20 cellular contexts compared by ENCODE assay signal in the genomic region with DNA sequence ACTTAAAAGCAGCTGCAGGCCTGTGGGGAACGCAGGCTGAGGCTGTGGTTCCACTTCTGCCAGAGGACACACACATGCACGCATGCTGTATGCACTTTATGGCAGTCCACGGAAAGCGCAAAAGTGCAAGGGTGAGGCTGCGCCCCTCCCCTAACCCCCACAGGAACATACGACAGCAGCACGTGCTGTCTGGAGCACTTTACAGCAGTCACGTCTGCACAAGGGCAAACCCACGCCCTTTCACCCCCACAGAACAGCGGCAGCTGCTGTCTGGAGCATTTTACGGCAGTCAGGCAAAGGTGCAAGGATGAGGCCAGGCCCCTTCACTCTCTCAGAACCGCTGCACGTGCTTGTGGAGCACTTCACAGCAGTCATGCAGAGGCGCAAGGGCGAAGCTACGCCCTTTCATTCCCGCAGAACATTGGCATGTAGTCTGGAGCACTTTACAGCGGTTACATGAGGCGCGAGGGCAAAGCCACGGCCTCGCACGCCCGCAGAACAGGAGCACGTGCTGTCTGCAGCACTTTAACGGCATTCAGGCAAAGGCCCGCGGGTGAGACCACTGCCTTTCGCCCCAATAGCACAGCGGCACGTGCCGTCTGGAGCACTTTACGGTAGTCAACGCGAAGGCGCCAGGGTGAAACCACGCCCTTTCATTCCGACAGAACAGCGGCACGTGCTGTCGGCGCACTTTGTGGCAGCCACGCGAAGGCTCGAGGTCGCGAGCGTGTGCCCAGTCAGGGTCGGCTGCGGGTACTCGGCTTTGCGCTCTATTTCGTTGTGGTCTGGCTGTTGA. TPM values are rescaled to one million over a fixed set of nuclear protein-coding genes. Genes with fewer than 3 reads are reported as not detected.
DNase-seq lines count a peak whose midpoint lies in the region; ATAC-seq, FAIRE-seq and TF ChIP-seq lines count a peak whose summit lies in the region.
"Had no signal": no experiment of that assay in that cellular context is flagged by ENCODE, and none has a peak within 500 bp of the region (broad histone marks: within the 10 kb centered on the region; RNA-seq: fewer than 3 reads in every experiment).

A gene (plus strand): TSS at position 688 of the 796 bp plus-strand sequence. CDS start 138 bp downstream, outside the sequence.

- intact Hi-C loops in GM12878 (cut with micrococcal nuclease; ENCODE audit: unreplicated experiment) = no loop called here
- intact Hi-C loops in kidney (cut with DNase I) = no loop called here
- intact Hi-C loops in Calu3 (cut with micrococcal nuclease; ENCODE audit: unreplicated experiment) = no loop called here

- H3K27me3 ChIP-seq in GM12878 (replicated peaks in 1 of 2; ENCODE audit: control insufficient read depth in 2 of 2, insufficient read depth in 2 of 2, low read length in 1 of 2) (no peaks in the 10 kb centered on the region), small intestine (ENCODE audit: control insufficient read depth in 2 of 2, insufficient read depth in 2 of 2, low read length in 2 of 2) (no peaks in the 10 kb centered on the region)

- H3K4me3 ChIP-seq in GM12878 = no peak within 1 kb of the TSS
- H3K4me3 ChIP-seq in kidney (ENCODE audit: low read length in 2 of 2) = peak within 1 kb of the TSS; percentile 17 to 34
- no peak within 1 kb of the TSS for H3K4me3 ChIP-seq in small intestine (ENCODE audit: low read depth in 1 of 2, low read length in 2 of 2)
- H3K4me3 ChIP-seq: BLaER1 treated with 17β-estradiol and CSF1 and Interleukin-3, amounts not matched to agents 10 nM and 100 nM; GM23248 had no signal

- 95% methylated on average over 52 of the region's 53 CpGs for WGBS in GM12878 (ENCODE audit: insufficient coverage, insufficient replicate concordance, low lambda C conversion rate, missing lambda C conversion rate)
- WGBS in small intestine, 3 donors = 78 to 87% (median 86%) methylated on average over 51 to 53 of the region's 53 CpGs

- RAD21 ChIA-PET in GM12878 (lab: Charles Lee; ENCODE audit: unreplicated experiment) = no interaction called here

- H3K27ac Mint-ChIP-seq in Calu3 (ENCODE audit: unreplicated experiment) = no peak within 1 kb of the TSS
- H3K27ac Mint-ChIP-seq: CD8-positive, alpha-beta T cell had no signal

- H3K4me3 Mint-ChIP-seq in Calu3 (ENCODE audit: low read depth, unreplicated experiment) = no peak within 1 kb of the TSS
- H3K4me3 Mint-ChIP-seq: CD8-positive, alpha-beta T cell had no signal

- no peak for TF ChIP-seq POLR2A in GM12878 (IDR thresholded peaks at IDR 0.05; ENCODE audit: low read depth, low read length)

- no peak for TF ChIP-seq EP300 in GM12878 (IDR thresholded peaks at IDR 0.05; ENCODE audit: borderline replicate concordance in 1 of 2, control insufficient read depth in 1 of 2, low read depth in 2 of 2, low read length in 2 of 2)

- H3K27ac ChIP-seq in GM12878 (ENCODE audit: control insufficient read depth, insufficient read depth) = no peak within 1 kb of the TSS
- H3K27ac ChIP-seq in kidney (ENCODE audit: low read depth in 2 of 2, low read length in 2 of 2) = no peak within 1 kb of the TSS
- no peak within 1 kb of the TSS for H3K27ac ChIP-seq in small intestine (ENCODE audit: low read depth in 1 of 2, low read length in 1 of 2)
- H3K27ac ChIP-seq: BLaER1 treated with 17β-estradiol and CSF1 and Interleukin-3, amounts not matched to agents 10 nM and 100 nM; GM23248 had no signal

- H4K20me1 ChIP-seq in GM12878 (ENCODE audit: control insufficient read depth, insufficient read depth) = no peaks in the 10 kb centered on the region

- TF ChIP-seq RAD21 in GM12878 (IDR thresholded peaks at IDR 0.05; ENCODE audit: insufficient read depth, low read depth, low read length) = no peak

- no peak for ATAC-seq in GM12878
- ATAC-seq: CD8-positive, alpha-beta T cell had no signal

- H2AFZ ChIP-seq in GM12878 (ENCODE audit: control insufficient read depth, low read depth, low read length) = no peak within 1 kb of the TSS
- H2AFZ ChIP-seq: GM23248 had no signal

- peaks cover 3% of the 10 kb centered on the region for H3K36me3 Mint-ChIP-seq in Calu3 (ENCODE audit: insufficient read depth, unreplicated experiment)

- CTCF ChIA-PET in GM12878 (lab: Yijun Ruan, JAX) = interaction anchor here (1.1 to 2.0 kb wide), 2 partner anchors 16 to 29 kb away, joined by 3 to 7 read pairs; no protein-coding TSS in a partner anchor
- CTCF ChIA-PET in Calu3 (lab: Charles Lee) = no interaction called here

- H3K36me3 ChIP-seq in GM12878 (ENCODE audit: control insufficient read depth in 2 of 2, insufficient read depth in 2 of 2, low read length in 1 of 2) (peaks cover 0 to 4% of the 10 kb centered on the region in 2 experiments; a peak in 1 of 4 replicates), kidney (ENCODE audit: control insufficient read depth in 1 of 2, insufficient read depth in 2 of 2, low read length in 2 of 2) (peaks cover 0 to 2% of the 10 kb centered on the region in 2 donors), small intestine (ENCODE audit: control insufficient read depth in 2 of 2, insufficient read depth in 2 of 2, low read length in 2 of 2) (no peaks in the 10 kb centered on the region)

- FAIRE-seq in HTR-8/SVneo (lab: Jason Lieb, UNC) (peak; percentile 73), GM12878 (lab: Jason Lieb, UNC) (no peak), kidney (lab: Jason Lieb, UNC) (no peak), small intestine (lab: Jason Lieb, UNC) (no peak)

- in situ Hi-C loops in GM12878 (cut with MboI) = no loop called here

- no peaks in the 10 kb centered on the region; the same call in 2 of the 3 replicates for H3K9me3 ChIP-seq in GM12878 (replicated peaks; ENCODE audit: control insufficient read depth, insufficient read depth, low read length)
- H3K9me3 ChIP-seq in kidney (ENCODE audit: control insufficient read depth in 1 of 2, low read length in 2 of 2) = no peaks in the 10 kb centered on the region
- H3K9me3 ChIP-seq in small intestine (ENCODE audit: control insufficient read depth, low read depth) = no peaks in the 10 kb centered on the region

- H3K79me2 ChIP-seq in GM12878 (ENCODE audit: control insufficient read depth, insufficient read depth, low read length) = no peaks in the 10 kb centered on the region

- no peaks in the 10 kb centered on the region for H3K27me3 Mint-ChIP-seq in Calu3 (ENCODE audit: unreplicated experiment)

- no peak within 1 kb of the TSS for H3K4me2 ChIP-seq in GM12878 (ENCODE audit: control insufficient read depth, insufficient read depth)
- H3K4me2 ChIP-seq: BLaER1 treated with 17β-estradiol and CSF1 and Interleukin-3, amounts not matched to agents 10 nM and 100 nM had no signal

- no TSS peak for BruUV-seq in GM12878 (replicated peaks; lab: Mats Ljungman, UMichigan)
- BruUV-seq in Calu3 (replicated peaks; lab: Mats Ljungman, UMichigan) = no TSS peak

- SMC1A ChIA-PET in GM12878 (lab: Charles Lee; ENCODE audit: uncharacterized antibody, unreplicated experiment) = interaction anchor here (1.0 kb wide), 1 partner anchor 11 kb away, joined by 5 read pairs; no protein-coding TSS in a partner anchor

- H3K9me3 Mint-ChIP-seq in Calu3 (ENCODE audit: low read depth, unreplicated experiment) = no peaks in the 10 kb centered on the region
- H3K9me3 Mint-ChIP-seq: CD8-positive, alpha-beta T cell had no signal

- POLR2A ChIA-PET in GM12878 (lab: Charles Lee) = no interaction called here

- TF ChIP-seq CTCF in GM12878 (IDR thresholded peaks at IDR 0.05 in 2 of 3, conservative IDR thresholded peaks at IDR 0.05 in 1 of 3; ENCODE audit: control insufficient read depth in 2 of 3, extremely low read depth in 1 of 3, insufficient read depth in 1 of 3, low read depth in 3 of 3, low read length in 3 of 3) (no peak), kidney (IDR thresholded peaks at IDR 0.05; ENCODE audit: borderline replicate concordance, extremely low read depth, insufficient read depth) (no peak), Calu3 (IDR thresholded peaks at IDR 0.05; ENCODE audit: unreplicated experiment) (no peak)

- H3K4me1 Mint-ChIP-seq in Calu3 (ENCODE audit: low read depth, unreplicated experiment) = no peaks in the 10 kb centered on the region

- H3K4me1 ChIP-seq in GM12878 (ENCODE audit: control insufficient read depth, insufficient read depth, low read length) (no peaks in the 10 kb centered on the region), kidney (ENCODE audit: control insufficient read depth in 1 of 2, insufficient read depth in 1 of 2, low read depth in 1 of 2, low read length in 2 of 2) (peaks cover 0 to 4% of the 10 kb centered on the region in 2 donors), small intestine (ENCODE audit: control insufficient read depth in 2 of 2, insufficient read depth in 1 of 2, low read depth in 1 of 2, low read length in 1 of 2) (no peaks in the 10 kb centered on the region)
- H3K4me1 ChIP-seq: BLaER1 treated with 17β-estradiol and CSF1 and Interleukin-3, amounts not matched to agents 10 nM and 100 nM had no signal

- no peak within 1 kb of the TSS for H3K9ac ChIP-seq in GM12878 (ENCODE audit: control insufficient read depth, insufficient read depth, low read length)
- H3K9ac ChIP-seq in kidney (ENCODE audit: low read length in 2 of 2) = no peak within 1 kb of the TSS
- H3K9ac ChIP-seq: BLaER1 treated with 17β-estradiol and CSF1 and Interleukin-3, amounts not matched to agents 10 nM and 100 nM; GM23248 had no signal

- no peak for DNase-seq in HTR-8/SVneo (ENCODE audit: insufficient read length, low spot score)
- no peak for DNase-seq in GM12878 (ENCODE audit: low read depth, low spot score)
- DNase-seq in kidney = no peak
- DNase-seq in small intestine = peak; percentile 69
- no peak for DNase-seq in occipital lobe (lab: John Stamatoyannopoulos, UW)
- no peak for DNase-seq in GM19238 (ENCODE audit: insufficient read length, low spot score)
- no peak for DNase-seq in A172 (ENCODE audit: low spot score)
- DNase-seq in Calu3 = no peak
- DNase-seq: CD8-positive, alpha-beta T cell; DMS79 treated with DMSO at 0.1 percent for 48 hours; GM23248; KBM-7; NCI-H1105; NCI-H2081; NCI-H510A treated with DMSO at 0.1 percent for 48 hours; NCI-H774; OCI-M1; RPMI8226 had no signal

RNA-seq across cellular contexts. Expression of the gene that starts here (rescaled TPM):
- not detected in 2 replicates for total RNA-seq in GM12878 (2013; cell fraction: nucleolus; rRNA removed)
- total RNA-seq in GM12878 (2014; rRNA removed) (not detected in 2 replicates), GM12878 (2014; rRNA removed; fragmentation: Illumina TruSeq; extraction: Trizol) (not detected in 2 replicates), GM12878 (2021) (not detected in 2 replicates), kidney (not detected), occipital lobe (not detected), Calu3 (2022) (not detected in 2 replicates)
- polyA plus RNA-seq in GM12878 (2011; ENCODE audit: low read depth) = not detected
- polyA plus RNA-seq in GM12878 (2011; rRNA removed) (not detected in 2 replicates), GM12878 (2014; fragmentation: Illumina TruSeq; extraction: Trizol) (not detected in 2 replicates), GM12878 (2014; fragmentation: Nextera tagmentation; extraction: Ambion mirVana) (not detected), GM12878 (2014; rRNA removed) (not detected in 2 replicates), GM12878 (2016; fragmentation: Nextera tagmentation; extraction: Ambion mirVana) (not detected), kidney (ENCODE audit: insufficient read depth, low read depth, low replicate concordance) (not detected), small intestine (not detected)
- polyA plus RNA-seq in GM12878 (2011; cell fraction: cytosol; rRNA removed) = not detected in 2 replicates
- not detected in 2 replicates for polyA plus RNA-seq in GM12878 (2011; cell fraction: nucleus; rRNA removed)
- not detected in 2 replicates for polyA plus RNA-seq in GM12878 (2012)
- polyA minus RNA-seq in GM12878 (2011; rRNA and poly(A)+ RNA removed) = not detected in 2 replicates
- polyA minus RNA-seq in GM12878 (2011; cell fraction: cytosol; rRNA and poly(A)+ RNA removed) = not detected in 2 replicates
- not detected in 2 replicates for polyA minus RNA-seq in GM12878 (2011; cell fraction: nucleus; rRNA and poly(A)+ RNA removed)
- total RNA-seq in A172 (2014; rRNA removed; shearing (Covaris generic)) = not detected in 2 replicates
- total RNA-seq: A673; CD8-positive, alpha-beta T cell; GM23248 had no signal
- polyA plus RNA-seq: GM23248 had no signal

Comparison
In these comparisons a context has a peak if more than half of its experiments do, and no peak if none do; other contexts are left out.
1. Peak in DNase-seq in small intestine; RNA of the gene not detected or under 1 TPM.
2. H3K4me3 ChIP-seq: peak in kidney (2 of 2); none in GM12878 (single experiment) and small intestine (0 of 2).